In the genomic region with DNA sequence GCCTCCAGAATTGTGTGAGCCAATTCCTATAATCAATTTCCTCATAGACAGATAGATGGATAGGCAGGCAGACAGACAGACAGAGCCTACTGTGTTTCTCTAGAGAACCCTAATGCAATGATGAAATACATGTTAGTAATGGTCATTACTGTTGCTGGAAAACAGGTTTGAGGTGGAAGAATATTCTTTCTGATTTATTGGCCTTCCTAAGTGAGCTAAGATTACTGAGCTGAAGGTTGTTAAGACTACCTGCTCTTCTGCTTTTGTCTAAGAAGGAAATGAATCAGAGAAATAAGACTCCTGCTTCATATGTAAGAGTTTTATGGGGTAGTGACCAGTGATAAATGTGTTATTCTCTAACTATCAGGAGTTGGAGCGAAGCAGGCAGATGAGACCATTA, we compare ENCODE assay signal across 29 cellular contexts.
"Had no signal": no experiment of that assay in that cellular context is flagged by ENCODE, and none has a peak within 500 bp of the region (broad histone marks: within the 10 kb centered on the region; RNA-seq: fewer than 3 reads in every experiment).

No MANE protein-coding gene starts in this region.

- H3K4me3 ChIP-seq: ascending aorta, SJCRH30, SK-N-MC had no signal

- H3K9me3 ChIP-seq: ascending aorta, SJCRH30 had no signal

- H3K36me3 Mint-ChIP-seq: activated naive CD8-positive, alpha-beta T cell treated with anti-CD3 and anti-CD28 coated beads for 36 hours had no signal

- H3K27me3 Mint-ChIP-seq: activated CD4-positive, alpha-beta T cell treated with anti-CD3 and anti-CD28 coated beads, Interleukin-2, amount 10 ng/mL, durations not matched to agents 24 days and 14 days; activated CD8-positive, alpha-beta T cell treated with anti-CD3 and anti-CD28 coated beads for 36 hours; activated naive CD8-positive, alpha-beta T cell treated with anti-CD3 and anti-CD28 coated beads for 36 hours; activated T-helper 17 cell treated with anti-CD3 and anti-CD28 coated beads, Interleukin-2, amount 50 U/mL, for 72 hours had no signal

- H3K4me1 ChIP-seq: ascending aorta, SJCRH30 had no signal

- H3K4me1 Mint-ChIP-seq: activated CD4-positive, alpha-beta T cell treated with anti-CD3 and anti-CD28 coated beads, Interleukin-2, amount 10 ng/mL, durations not matched to agents 24 days and 14 days; activated naive CD8-positive, alpha-beta T cell treated with anti-CD3 and anti-CD28 coated beads for 36 hours; activated T-helper 17 cell treated with anti-CD3 and anti-CD28 coated beads, Interleukin-2, amount 50 U/mL, for 72 hours had no signal

- ATAC-seq: activated CD8-positive, alpha-beta T cell treated with anti-CD3 and anti-CD28 coated beads for 36 hours; activated T-cell treated with anti-CD3 and anti-CD28 coated beads, Interleukin-2, amount 50 U/mL, for 72 hours; activated T-helper 17 cell treated with anti-CD3 and anti-CD28 coated beads, Interleukin-2, amount 50 U/mL, for 72 hours had no signal

- H3K9me3 Mint-ChIP-seq: activated CD4-positive, alpha-beta T cell treated with anti-CD3 and anti-CD28 coated beads, Interleukin-2, amount 10 ng/mL, durations not matched to agents 24 days and 14 days; activated CD8-positive, alpha-beta T cell treated with anti-CD3 and anti-CD28 coated beads for 36 hours; activated naive CD8-positive, alpha-beta T cell treated with anti-CD3 and anti-CD28 coated beads for 36 hours; activated T-helper 17 cell treated with anti-CD3 and anti-CD28 coated beads, Interleukin-2, amount 50 U/mL, for 72 hours had no signal

- H3K27me3 ChIP-seq: ascending aorta, SJCRH30 had no signal

- H3K27ac Mint-ChIP-seq: activated CD4-positive, alpha-beta T cell treated with anti-CD3 and anti-CD28 coated beads, Interleukin-2, amount 10 ng/mL, durations not matched to agents 24 days and 14 days; activated CD8-positive, alpha-beta T cell treated with anti-CD3 and anti-CD28 coated beads for 36 hours; activated naive CD8-positive, alpha-beta T cell treated with anti-CD3 and anti-CD28 coated beads for 36 hours; activated T-cell treated with anti-CD3 and anti-CD28 coated beads, Interleukin-2, amount 50 U/mL, for 72 hours; activated T-helper 17 cell treated with anti-CD3 and anti-CD28 coated beads, Interleukin-2, amount 50 U/mL, for 72 hours had no signal

- H3K27ac ChIP-seq: ascending aorta, SJCRH30, SK-N-MC had no signal

- DNase-seq: activated CD4-positive, alpha-beta T cell treated with anti-CD3 and anti-CD28 coated beads, Interleukin-2, amount 10 ng/mL, durations not matched to agents 24 days and 14 days; activated CD4-positive, alpha-beta T cell treated with anti-CD3 and anti-CD28 coated beads, Interleukin-2, amount 50 U/mL, for 4 hours; activated CD8-positive, alpha-beta T cell treated with anti-CD3 and anti-CD28 coated beads for 36 hours; activated effector memory CD4-positive, alpha-beta T cell treated with anti-CD3 and anti-CD28 coated beads, Interleukin-2, amount 50 U/mL, for 16 hours; activated naive CD4-positive, alpha-beta T cell; activated naive CD4-positive, alpha-beta T cell treated with anti-CD3 and anti-CD28 coated beads, Interleukin-2, amount 50 U/mL, for 16 hours; activated naive CD8-positive, alpha-beta T cell treated with anti-CD3 and anti-CD28 coated beads for 36 hours; activated T-cell treated with anti-CD3 and anti-CD28 coated beads, Interleukin-2, amount 50 U/mL, for 1 hour; activated T-cell treated with anti-CD3 and anti-CD28 coated beads, Interleukin-2, amount 50 U/mL, for 72 hours; amygdala; central memory CD4-positive, alpha-beta T cell; Kasumi-1; KG1; MM.1S; NCI-H1092 treated with DMSO at 0.1 percent for 48 hours; NCI-H1417; NCI-H146; NCI-H187; NCI-H2029 treated with DMSO at 0.1 percent for 48 hours; NCI-H2107; NCI-H226; NCI-H446 treated with DMSO at 0.1 percent for 48 hours; NCI-H524; SHP77; SJCRH30; T1000 had no signal

- H3K36me3 ChIP-seq: ascending aorta had no signal

- H3K4me3 Mint-ChIP-seq: activated CD4-positive, alpha-beta T cell treated with anti-CD3 and anti-CD28 coated beads, Interleukin-2, amount 10 ng/mL, durations not matched to agents 24 days and 14 days; activated CD8-positive, alpha-beta T cell treated with anti-CD3 and anti-CD28 coated beads for 36 hours; activated naive CD8-positive, alpha-beta T cell treated with anti-CD3 and anti-CD28 coated beads for 36 hours; activated T-cell treated with anti-CD3 and anti-CD28 coated beads, Interleukin-2, amount 50 U/mL, for 72 hours; activated T-helper 17 cell treated with anti-CD3 and anti-CD28 coated beads, Interleukin-2, amount 50 U/mL, for 72 hours had no signal
